In genomic region chr10:36670616-36671402, GRCh38 we compare ENCODE assay signal across 24 cellular contexts.
DNase-seq lines count a peak whose midpoint lies in the region; TF ChIP-seq lines count a peak whose summit lies in the region.
"Had no signal": no experiment of that assay in that cellular context is flagged by ENCODE, and none has a peak within 500 bp of the region (broad histone marks: within the 10 kb centered on the region; RNA-seq: fewer than 3 reads in every experiment).

No MANE protein-coding gene starts in this region.

- H3K27ac Mint-ChIP-seq in nephron progenitor cell, result peak overlapping the region; percentile 89
- H3K27ac Mint-ChIP-seq: activated naive CD4-positive, alpha-beta T cell treated with anti-CD3 and anti-CD28 coated beads for 36 hours; HFFc6; stimulated activated naive CD8-positive, alpha-beta T cell treated with anti-CD3 and anti-CD28 coated beads, Interleukin-15, amount 100 ng/mL, for 72 hours had no signal

- peaks cover 3% of the 10 kb centered on the region for H3K27me3 Mint-ChIP-seq in nephron progenitor cell (ENCODE audit: low read depth, poor library complexity)
- H3K27me3 Mint-ChIP-seq: stimulated activated naive CD8-positive, alpha-beta T cell treated with anti-CD3 and anti-CD28 coated beads, Interleukin-15, amount 100 ng/mL, for 72 hours had no signal

- H3K36me3 Mint-ChIP-seq in nephron progenitor cell (ENCODE audit: low read depth), result no peaks in the 10 kb centered on the region
- H3K36me3 Mint-ChIP-seq: CD14-positive monocyte had no signal

- H3K4me1 Mint-ChIP-seq in nephron progenitor cell, result peaks cover 69% of the 10 kb centered on the region
- H3K4me1 Mint-ChIP-seq: CD14-positive monocyte; stimulated activated naive CD8-positive, alpha-beta T cell treated with anti-CD3 and anti-CD28 coated beads, Interleukin-15, amount 100 ng/mL, for 72 hours had no signal

- TF ChIP-seq CTCF in nephron progenitor cell (IDR thresholded peaks at IDR 0.05), result no peak

- DNase-seq in AG08395 (ENCODE audit: low spot score) (peak; percentile 7), LHCN-M2 (ENCODE audit: low read depth) (peak; percentile 23), dermis blood vessel endothelial cell (peak; percentile 9), nephron progenitor cell (no peak), SW480 (ENCODE audit: low spot score) (no peak), NK-92 (lab: John Stamatoyannopoulos, UW; ENCODE audit: unreplicated experiment) (no peak)
- DNase-seq in activated CD4-positive, CD25-positive, alpha-beta regulatory T cell (lab: John Stamatoyannopoulos, UW), result no peak
- DNase-seq in stimulated activated CD4-positive, alpha-beta T cell treated with anti-CD3 and anti-CD28 coated beads, Interleukin-4, amount 100 ng/mL, for 4 hours, result no peak
- DNase-seq: activated CD4-positive, alpha-beta T cell treated with anti-CD3 and anti-CD28 coated beads for 1 hour; activated naive CD4-positive, alpha-beta T cell treated with anti-CD3 and anti-CD28 coated beads for 36 hours; activated T-cell treated with anti-CD3 and anti-CD28 coated beads, Interleukin-2, amount 50 U/mL, for 4 hours; aorta; cerebellar nuclear complex; effector CD8-positive, alpha-beta T cell; HFFc6; MV-4-11; NCI-H187; NCI-H2227 treated with DMSO at 0.1 percent for 48 hours; NCI-H748 treated with DMSO at 0.1 percent for 48 hours; Right ventricle myocardium superior; stimulated activated CD4-positive, alpha-beta T cell treated with anti-CD3 and anti-CD28 coated beads, Interleukin-12 subunit alpha, Interleukin-12 subunit beta, amount 100 ng/mL, for 4 hours; stimulated activated naive CD8-positive, alpha-beta T cell treated with anti-CD3 and anti-CD28 coated beads, Interleukin-15, amount 100 ng/mL, for 72 hours; transverse colon had no signal

- no peaks in the 10 kb centered on the region for H3K9me3 Mint-ChIP-seq in nephron progenitor cell

- H3K4me3 Mint-ChIP-seq in nephron progenitor cell, result no peak overlapping the region
- H3K4me3 Mint-ChIP-seq: activated naive CD4-positive, alpha-beta T cell treated with anti-CD3 and anti-CD28 coated beads for 36 hours; activated T-cell treated with anti-CD3 and anti-CD28 coated beads, Interleukin-2, amount 50 U/mL, for 4 hours; CD14-positive monocyte; HFFc6; stimulated activated naive CD8-positive, alpha-beta T cell treated with anti-CD3 and anti-CD28 coated beads, Interleukin-15, amount 100 ng/mL, for 72 hours had no signal

Comparison
In these comparisons a context has a peak if more than half of its experiments do, and no peak if none do; other contexts are left out.
1. DNase-seq: peak in AG08395 (single experiment), LHCN-M2 (single experiment) and dermis blood vessel endothelial cell (single experiment); none in nephron progenitor cell (single experiment), activated CD4-positive, CD25-positive, alpha-beta regulatory T cell (0 of 4), SW480 (single experiment), NK-92 (single experiment) and stimulated activated CD4-positive, alpha-beta T cell treated with anti-CD3 and anti-CD28 coated beads, Interleukin-4, amount 100 ng/mL, for 4 hours (0 of 2).